In genomic region chrX:136694491-136695087, GRCh38 we compare ENCODE assay signal across 1 cellular context.
TF ChIP-seq lines count a peak whose summit lies in the region.

No MANE protein-coding gene starts in this region.

TF ChIP-seq in SK-N-SH treated with all-trans-retinoic acid at 6 μM for 48 hours, 23 proteins besides CTCF, POLR2A, EP300 and RAD21 (continued from another document):
- TF ChIP-seq CSRNP3 (CRISPR knock-in tag; IDR thresholded peaks at IDR 0.05) = no peak
- TF ChIP-seq ZNF565 (CRISPR knock-in tag; conservative IDR thresholded peaks at IDR 0.05; ENCODE audit: low read depth) = no peak
- TF ChIP-seq ZNF8 (CRISPR knock-in tag; IDR thresholded peaks at IDR 0.05) = no peak
- no peak for TF ChIP-seq OSR1 (CRISPR knock-in tag; IDR thresholded peaks at IDR 0.05)
